16 cellular contexts compared by ENCODE assay signal in the genomic region with DNA sequence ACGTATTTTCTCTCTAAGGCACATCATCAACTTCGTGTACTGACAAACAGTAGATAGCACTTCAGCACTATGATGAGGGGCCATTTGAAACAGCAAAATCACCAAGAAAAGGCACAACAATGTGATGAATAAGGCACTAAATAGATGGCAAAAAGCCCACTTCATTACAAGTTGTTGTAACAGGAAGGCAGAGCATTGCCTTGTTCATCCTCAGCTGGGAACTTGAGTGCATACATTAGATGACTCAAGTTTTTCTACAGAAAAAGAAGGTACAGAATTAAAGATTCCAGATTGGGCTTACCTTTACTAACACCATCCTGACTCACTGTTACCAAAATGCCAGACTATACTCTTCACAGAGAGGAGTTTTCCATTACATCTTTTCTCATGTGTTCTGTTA.
DNase-seq lines count a peak whose midpoint lies in the region; ATAC-seq, FAIRE-seq and TF ChIP-seq lines count a peak whose summit lies in the region.
"Had no signal": no experiment of that assay in that cellular context is flagged by ENCODE, and none has a peak within 500 bp of the region (broad histone marks: within the 10 kb centered on the region; RNA-seq: fewer than 3 reads in every experiment).

No MANE protein-coding gene starts in this region.

- ATAC-seq in foreskin keratinocyte (peak; percentile 69), GM19395 (IDR thresholded peaks at IDR 0.05; ENCODE audit: unreplicated experiment) (no peak), HG03571 (IDR thresholded peaks at IDR 0.05; ENCODE audit: unreplicated experiment) (no peak)
- ATAC-seq: GM23338 had no signal

- no TSS peak for BruUV-seq in A673 (replicated peaks; lab: Mats Ljungman, UMichigan)

- H3K27ac ChIP-seq in A673 (ENCODE audit: low read depth, low read length, poor library complexity, severe bottlenecking) (no peak overlapping the region), foreskin keratinocyte (no peak overlapping the region)

- H3K27me3 ChIP-seq in A673 (replicated peaks; ENCODE audit: insufficient read depth, low read depth, low read length, poor library complexity) (no peaks in the 10 kb centered on the region), bronchial epithelial cell (ENCODE audit: control insufficient read depth, insufficient read depth, low read length) (no peaks in the 10 kb centered on the region), foreskin keratinocyte (no peaks in the 10 kb centered on the region)

- H3K36me3 ChIP-seq in A673 (ENCODE audit: insufficient read depth, low read length, poor library complexity, severe bottlenecking) (no peaks in the 10 kb centered on the region), bronchial epithelial cell (ENCODE audit: control insufficient read depth, insufficient read depth, low read length) (no peaks in the 10 kb centered on the region)

- no peaks in the 10 kb centered on the region for H3K9me3 ChIP-seq in A673 (ENCODE audit: low read depth, low read length, poor library complexity, severe bottlenecking)

- H3K4me3 ChIP-seq in A673 (ENCODE audit: low read depth, low read length, poor library complexity, severe bottlenecking) (no peak overlapping the region), bronchial epithelial cell (ENCODE audit: low read depth, low read length) (no peak overlapping the region)
- H3K4me3 ChIP-seq: GM23338 had no signal

- peak; percentile 51 for DNase-seq in A673 (ENCODE audit: low spot score)
- DNase-seq in H54 (ENCODE audit: insufficient read length, low spot score): no peak
- DNase-seq in bronchial epithelial cell (ENCODE audit: low read depth): peak; percentile 23
- DNase-seq in foreskin keratinocyte: peak; percentile 16 to 62
- no peak for DNase-seq in UCSD-AML1 (lab: John Stamatoyannopoulos, UW; ENCODE audit: unreplicated experiment)
- no peak for DNase-seq in pons (ENCODE audit: low spot score)
- DNase-seq: NCI-H1048, NCI-H1694, NCI-H82 had no signal

- TF ChIP-seq POLR2A in H54 (IDR thresholded peaks at IDR 0.05; ENCODE audit: low read depth, low read length): no peak

- CTCF ChIA-PET in A673 (lab: Charles Lee): no interaction called here

- POLR2A ChIA-PET in A673 (lab: Charles Lee; ENCODE audit: low non-redundant PET): no interaction called here

- intact Hi-C loops in A673 (cut with micrococcal nuclease; ENCODE audit: unreplicated experiment): no loop called here

- TF ChIP-seq CTCF in A673 (conservative IDR thresholded peaks at IDR 0.05; ENCODE audit: low read depth, low read length) (no peak), bronchial epithelial cell (IDR thresholded peaks at IDR 0.05; ENCODE audit: insufficient read depth, low read length, severe bottlenecking) (no peak), foreskin keratinocyte (conservative IDR thresholded peaks at IDR 0.05) (no peak)

- peak; percentile 11 for FAIRE-seq in H54 (lab: Jason Lieb, UNC)
- FAIRE-seq in bronchial epithelial cell (lab: Jason Lieb, UNC): no peak
- FAIRE-seq: A204.1, G401.6, GM12891, GM19239 had no signal

- H3K4me1 ChIP-seq in A673 (ENCODE audit: insufficient read depth, low read length, poor library complexity, severe bottlenecking): peaks cover 25% of the 10 kb centered on the region
- H3K4me1 ChIP-seq in foreskin keratinocyte: no peaks in the 10 kb centered on the region

Comparison
In these comparisons a context has a peak if more than half of its experiments do, and no peak if none do; other contexts are left out.
1. DNase-seq: peak in A673 (single experiment), bronchial epithelial cell (single experiment) and foreskin keratinocyte (2 of 2); none in H54 (single experiment), UCSD-AML1 (single experiment) and pons (single experiment).